In the genomic region with DNA sequence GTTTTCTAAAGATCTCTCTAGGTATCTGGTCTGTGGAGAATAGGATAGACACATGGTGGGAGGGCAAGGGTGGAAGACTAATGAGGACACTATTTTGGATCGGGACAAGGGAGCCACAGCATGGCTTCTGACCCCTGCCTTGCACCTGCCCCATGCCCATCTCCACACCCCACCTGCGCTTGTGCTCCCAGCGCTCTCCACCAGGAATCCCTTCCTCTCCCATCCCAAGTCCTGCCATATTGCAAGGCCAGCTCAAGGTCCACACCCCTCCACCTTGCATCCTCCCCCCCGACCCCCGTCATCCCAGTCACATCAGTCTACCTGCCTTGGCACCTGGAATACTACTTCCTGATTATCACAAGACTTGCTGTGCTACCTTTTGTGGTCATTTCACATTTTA, we compare ENCODE assay signal across 26 cellular contexts. TPM values are rescaled to one million over a fixed set of nuclear protein-coding genes. Genes with fewer than 3 reads are reported as not detected.
DNase-seq lines count a peak whose midpoint lies in the region; ATAC-seq, FAIRE-seq and TF ChIP-seq lines count a peak whose summit lies in the region.
"Had no signal": no experiment of that assay in that cellular context is flagged by ENCODE, and none has a peak within 500 bp of the region (broad histone marks: within the 10 kb centered on the region; RNA-seq: fewer than 3 reads in every experiment).

No MANE protein-coding gene starts in this region.

- peaks cover 6% of the 10 kb centered on the region for H3K36me3 Mint-ChIP-seq in HFFc6 (ENCODE audit: low read depth)
- peaks cover 11% of the 10 kb centered on the region for H3K36me3 Mint-ChIP-seq in WTC11
- H3K36me3 Mint-ChIP-seq in nephron progenitor cell (ENCODE audit: low read depth): peaks cover 30% of the 10 kb centered on the region
- H3K36me3 Mint-ChIP-seq: CD8-positive, alpha-beta memory T cell had no signal

- WGBS in A549 (ENCODE audit: missing lambda C conversion rate): 66% methylated on average over 5 of the region's 5 CpGs

- no peak for TF ChIP-seq EP300 in A549 (IDR thresholded peaks at IDR 0.05)

- H3K4me2 ChIP-seq in A549: no peak overlapping the region
- H3K4me2 ChIP-seq: BLaER1 treated with 17β-estradiol and CSF1 and Interleukin-3, amounts not matched to agents 10 nM and 100 nM had no signal

- no peak overlapping the region for H3K27ac ChIP-seq in A549
- H3K27ac ChIP-seq: 22Rv1; BLaER1 treated with 17β-estradiol and CSF1 and Interleukin-3, amounts not matched to agents 10 nM and 100 nM had no signal

- H3K27ac Mint-ChIP-seq in HFFc6 (no peak overlapping the region), WTC11 (no peak overlapping the region), nephron progenitor cell (peak overlapping the region; percentile 2)
- H3K27ac Mint-ChIP-seq: CD4-positive, alpha-beta T cell; H9 had no signal

- CTCF ChIA-PET in A549 (lab: Yijun Ruan, JAX): no interaction called here
- CTCF ChIA-PET in WTC11 (lab: Charles Lee): interaction anchor here (1.3 to 1.5 kb wide), 2 partner anchors 102 to 108 kb away, joined by 3 read pairs; no protein-coding TSS in a partner anchor

- H3K4me1 Mint-ChIP-seq in HFFc6 (ENCODE audit: low read depth) (no peaks in the 10 kb centered on the region), WTC11 (no peaks in the 10 kb centered on the region), nephron progenitor cell (peaks cover 18% of the 10 kb centered on the region)
- H3K4me1 Mint-ChIP-seq: CD8-positive, alpha-beta memory T cell; H9 had no signal

- H3K9me3 ChIP-seq in A549: no peaks in the 10 kb centered on the region; the same call in 2 of the 3 replicates
- H3K9me3 ChIP-seq: BE2C had no signal

- TF ChIP-seq RAD21 in A549 (conservative IDR thresholded peaks at IDR 0.05 in 1 of 2, IDR thresholded peaks at IDR 0.05 in 1 of 2): no peak

- no peak overlapping the region for H3K4me3 ChIP-seq in A549
- H3K4me3 ChIP-seq: BLaER1 treated with 17β-estradiol and CSF1 and Interleukin-3, amounts not matched to agents 10 nM and 100 nM had no signal

- TF ChIP-seq CTCF in A549 (IDR thresholded peaks at IDR 0.05) (no peak), HFFc6 (IDR thresholded peaks at IDR 0.05) (no peak), WTC11 (IDR thresholded peaks at IDR 0.05) (no peak), nephron progenitor cell (IDR thresholded peaks at IDR 0.05) (no peak)

- peak; percentile 17 to 31; a peak in 3 of 6 replicates for ATAC-seq in A549
- ATAC-seq in WTC11: peak; percentile 56
- no peak for ATAC-seq in GM18867 (IDR thresholded peaks at IDR 0.05; ENCODE audit: unreplicated experiment)
- ATAC-seq: HCT116 had no signal

- H3K4me3 Mint-ChIP-seq in HFFc6 (peak overlapping the region; percentile 14; the same call in 1 of the 2 replicates), WTC11 (no peak overlapping the region), nephron progenitor cell (no peak overlapping the region)
- H3K4me3 Mint-ChIP-seq: CD14-positive monocyte; CD4-positive, alpha-beta T cell; CD8-positive, alpha-beta memory T cell; H9 had no signal

- H3K27me3 Mint-ChIP-seq in HFFc6 (ENCODE audit: insufficient read depth) (peaks cover 32% of the 10 kb centered on the region), WTC11 (ENCODE audit: low read depth) (no peaks in the 10 kb centered on the region), nephron progenitor cell (ENCODE audit: low read depth, poor library complexity) (no peaks in the 10 kb centered on the region)
- H3K27me3 Mint-ChIP-seq: CD4-positive, alpha-beta T cell had no signal

- H3K4me1 ChIP-seq in A549: no peaks in the 10 kb centered on the region

- FAIRE-seq in A549 (lab: Jason Lieb, UNC): no peak
- FAIRE-seq: A204.1, G401.6, GM12892, GM19239, H1 had no signal

- POLR2A ChIA-PET in A549 (lab: Yijun Ruan, JAX): no interaction called here
- POLR2A ChIA-PET in WTC11 (lab: Charles Lee): no interaction called here

- no peak for DNase-seq in A549 (ENCODE audit: low read depth in 1 of 2, low spot score in 1 of 2)
- no peak for DNase-seq in HFFc6
- no peak for DNase-seq in WTC11 (ENCODE audit: low spot score)
- DNase-seq in nephron progenitor cell: no peak
- no peak for DNase-seq in NCI-H510A (lab: John Stamatoyannopoulos, UW)
- no peak for DNase-seq in GM19240 (ENCODE audit: insufficient read length, low spot score)
- DNase-seq in DMS 273 (lab: John Stamatoyannopoulos, UW; ENCODE audit: unreplicated experiment): no peak
- DNase-seq: ACHN; AML-193; BE2C; Calu3; CD4-positive, alpha-beta T cell; CD8-positive, alpha-beta memory T cell; DMS153; DND-41; H9 had no signal

- H3K9me3 Mint-ChIP-seq in HFFc6 (peaks cover 9% of the 10 kb centered on the region; the same call in 1 of the 2 replicates), WTC11 (peaks cover 9% of the 10 kb centered on the region), nephron progenitor cell (peaks cover 17% of the 10 kb centered on the region)
- H3K9me3 Mint-ChIP-seq: CD4-positive, alpha-beta T cell had no signal

- no peak for TF ChIP-seq POLR2A in A549 (IDR thresholded peaks at IDR 0.05; ENCODE audit: low read length)

TF ChIP-seq in A549, 52 proteins besides CTCF, POLR2A, EP300 and RAD21:
- TF ChIP-seq HOXA7 (CRISPR knock-in tag; IDR thresholded peaks at IDR 0.05) (no peak), HOXB13 (CRISPR knock-in tag; IDR thresholded peaks at IDR 0.05; ENCODE audit: low read depth) (no peak), CHD4 (IDR thresholded peaks at IDR 0.05; ENCODE audit: borderline replicate concordance) (no peak)

TF ChIP-seq in WTC11, 78 proteins besides CTCF, POLR2A, EP300 and RAD21:
- no peak for TF ChIP-seq PRRX2 (CRISPR knock-in tag; IDR thresholded peaks at IDR 0.05)

RNA-seq across cellular contexts. Expression of gene RETREG1, which starts 44.2 kb away (rescaled TPM):
- polyA plus RNA-seq in A549 (2011; rRNA removed) (2.6 and 3.4 TPM in 2 replicates), A549 (2017; fragmentation: RNase III; extraction: RNeasy Plus Mini Kit Qiagen cat#74134 plus additional on column Dnase treatment) (1.7 to 2.1 TPM (median 2.0 TPM) in 3 replicates)
- polyA plus RNA-seq in A549 (2012; cell fraction: cytosol; rRNA removed): 1.0 and 1.2 TPM in 2 replicates
- polyA plus RNA-seq in A549 (2012; cell fraction: nucleus; rRNA removed): 0.66 and 1.3 TPM in 2 replicates
- polyA minus RNA-seq in A549 (2011; rRNA and poly(A)+ RNA removed): 1.7 and 1.8 TPM in 2 replicates
- total RNA-seq in HFFc6 (2021; fragmentation: NEBNext Ultra II Directional; extraction: Animal tissue kit (Norgen Biotek cat#: 25700)): under 1 TPM in 2 of 6 experiments, not detected in 4; 0.09 to 0.14 TPM
- 1.8 to 2.2 TPM (median 2.0 TPM) in 3 replicates for total RNA-seq in WTC11 (2021)
